ENCODE assay signal across 29 cellular contexts in genomic region chr3:51156147-51156546, GRCh38.
"Had no signal": no experiment of that assay in that cellular context is flagged by ENCODE, and none has a peak within 500 bp of the region (broad histone marks: within the 10 kb centered on the region; RNA-seq: fewer than 3 reads in every experiment).

No MANE protein-coding gene starts in this region.

- H3K9me3 ChIP-seq: left lung, lower lobe of right lung, pancreas, prostate gland, right atrium auricular region, right lobe of liver, testis, thyroid gland, transverse colon, upper lobe of left lung, vagina had no signal

- H3K4me1 Mint-ChIP-seq: naive thymus-derived CD8-positive, alpha-beta T cell; nephron; neural crest cell; stimulated activated memory B cell treated with anti-CD40 and anti-IgM and Interleukin-4, amounts not matched to agents 10 μg/mL and 1 μg/mL and 100 μg/mL, for 72 hours; stimulated activated naive CD8-positive, alpha-beta T cell treated with anti-CD3 and anti-CD28 coated beads, Interleukin-15, amount 100 ng/mL, for 72 hours had no signal

- H3K4me3 ChIP-seq: left lung, lower lobe of right lung, pancreas, prostate gland, right atrium auricular region, right lobe of liver, smooth muscle cell, testis, thyroid gland, transverse colon, upper lobe of left lung, vagina had no signal

- H3K4me1 ChIP-seq: left lung, lower lobe of right lung, pancreas, prostate gland, right atrium auricular region, right lobe of liver, testis, thyroid gland, transverse colon, upper lobe of left lung, vagina had no signal

- H3K36me3 ChIP-seq: left lung, lower lobe of right lung, pancreas, prostate gland, right atrium auricular region, right lobe of liver, thyroid gland, transverse colon, upper lobe of left lung, vagina had no signal

- H3K4me2 ChIP-seq: smooth muscle cell had no signal

- H3K9me3 Mint-ChIP-seq: naive thymus-derived CD8-positive, alpha-beta T cell; nephron; neural crest cell; stimulated activated memory B cell treated with anti-CD40 and anti-IgM and Interleukin-4, amounts not matched to agents 10 μg/mL and 1 μg/mL and 100 μg/mL, for 72 hours; stimulated activated naive CD8-positive, alpha-beta T cell treated with anti-CD3 and anti-CD28 coated beads, Interleukin-15, amount 100 ng/mL, for 72 hours had no signal

- H3K36me3 Mint-ChIP-seq: stimulated activated memory B cell treated with anti-CD40 and anti-IgM and Interleukin-4, amounts not matched to agents 10 μg/mL and 1 μg/mL and 100 μg/mL, for 72 hours had no signal

- H3K27ac ChIP-seq: left lung, lower lobe of right lung, pancreas, prostate gland, right atrium auricular region, right lobe of liver, testis, thyroid gland, transverse colon, upper lobe of left lung, vagina had no signal

- H3K27me3 Mint-ChIP-seq: stimulated activated naive CD8-positive, alpha-beta T cell treated with anti-CD3 and anti-CD28 coated beads, Interleukin-15, amount 100 ng/mL, for 72 hours had no signal

- H3K27me3 ChIP-seq: left lung, pancreas, right atrium auricular region, right lobe of liver, testis, thyroid gland, transverse colon, upper lobe of left lung, vagina had no signal

- H3K4me3 Mint-ChIP-seq: naive thymus-derived CD8-positive, alpha-beta T cell; nephron; neural crest cell; stimulated activated memory B cell treated with anti-CD40 and anti-IgM and Interleukin-4, amounts not matched to agents 10 μg/mL and 1 μg/mL and 100 μg/mL, for 72 hours; stimulated activated naive CD8-positive, alpha-beta T cell treated with anti-CD3 and anti-CD28 coated beads, Interleukin-15, amount 100 ng/mL, for 72 hours had no signal

- DNase-seq: hippocampal formation; kidney glomerular epithelial cell; left colon; left lung; lower lobe of right lung; mammary epithelial cell; mesenchymal stem cell; naive thymus-derived CD8-positive, alpha-beta T cell; pancreas; posterior cingulate gyrus; right lobe of liver; stimulated activated CD4-positive, alpha-beta T cell treated with anti-CD3 and anti-CD28 coated beads, Interleukin-1b, Interleukin-23, amount 100 ng/mL, for 48 hours; stimulated activated CD4-positive, alpha-beta T cell treated with anti-CD3 and anti-CD28 coated beads, Interleukin-2, amount 100 ng/mL, for 48 hours; stimulated activated CD4-positive, alpha-beta T cell treated with anti-CD3 and anti-CD28 coated beads, Interleukin-4, amount 100 ng/mL, for 4 hours; stimulated activated CD8-positive, alpha-beta memory T cell treated with anti-CD3 and anti-CD28 coated beads, Interleukin-4, amount 100 ng/mL, for 48 hours; stimulated activated naive CD4-positive, alpha-beta T cell treated with Interleukin-2 at 50 U/mL for 16 hours; stimulated activated naive CD8-positive, alpha-beta T cell treated with anti-CD3 and anti-CD28 coated beads, Interleukin-15, amount 100 ng/mL, for 72 hours; substantia nigra; testis; thyroid gland; transverse colon; upper lobe of left lung had no signal

- H3K27ac Mint-ChIP-seq: naive thymus-derived CD8-positive, alpha-beta T cell; nephron; stimulated activated memory B cell treated with anti-CD40 and anti-IgM and Interleukin-4, amounts not matched to agents 10 μg/mL and 1 μg/mL and 100 μg/mL, for 72 hours; stimulated activated naive CD8-positive, alpha-beta T cell treated with anti-CD3 and anti-CD28 coated beads, Interleukin-15, amount 100 ng/mL, for 72 hours had no signal
